In genomic region chr5:97846646-97847045, GRCh38 we compare ENCODE assay signal across 17 cellular contexts.
"Had no signal": no experiment of that assay in that cellular context is flagged by ENCODE, and none has a peak within 500 bp of the region (broad histone marks: within the 10 kb centered on the region; RNA-seq: fewer than 3 reads in every experiment).

No MANE protein-coding gene starts in this region.

- H3K9me3 ChIP-seq: adrenal gland, gastrocnemius medialis, left lung, tibial artery, uterus had no signal

- H3K4me1 ChIP-seq: adrenal gland, left lung, tibial artery, uterus had no signal

- H3K27ac ChIP-seq: adrenal gland, gastrocnemius medialis, left lung, tibial artery, uterus had no signal

- H3K4me3 ChIP-seq: adrenal gland, gastrocnemius medialis, left lung, tibial artery, uterus had no signal

- H3K36me3 ChIP-seq: adrenal gland, gastrocnemius medialis, left lung, tibial artery, uterus had no signal

- H3K27me3 ChIP-seq: adrenal gland, gastrocnemius medialis, left lung, tibial artery, uterus had no signal

- DNase-seq: activated CD4-positive, alpha-beta T cell treated with anti-CD3 and anti-CD28 coated beads for 1 hour; activated CD8-positive, alpha-beta memory T cell treated with anti-CD3 and anti-CD28 coated beads for 24 hours; activated CD8-positive, alpha-beta memory T cell treated with anti-CD3 and anti-CD28 coated beads, Interleukin-2, amount 50 U/mL, for 48 hours; activated gamma-delta T cell; activated T-cell treated with anti-CD3 and anti-CD28 coated beads, Interleukin-2, amount 50 U/mL, for 72 hours; adrenal gland; effector CD4-positive, alpha-beta T cell; gastrocnemius medialis; head of caudate nucleus; left lung; stimulated activated CD4-positive, alpha-beta T cell treated with anti-CD3 and anti-CD28 coated beads, Interleukin-12 subunit alpha, Interleukin-12 subunit beta, amount 100 ng/mL, for 4 hours; stimulated activated CD4-positive, alpha-beta T cell treated with anti-CD3 and anti-CD28 coated beads, Interleukin-1b, Interleukin-23, amount 100 ng/mL, for 48 hours; stimulated activated naive CD4-positive, alpha-beta T cell treated with Interleukin-2 at 50 U/mL for 16 hours; substantia nigra; tibial artery; uterus had no signal

- ATAC-seq: activated T-cell treated with anti-CD3 and anti-CD28 coated beads, Interleukin-2, amount 50 U/mL, for 72 hours; esophagus mucosa; gastrocnemius medialis; left lung had no signal
